ENCODE assay signal across 3 cellular contexts in the genomic region with DNA sequence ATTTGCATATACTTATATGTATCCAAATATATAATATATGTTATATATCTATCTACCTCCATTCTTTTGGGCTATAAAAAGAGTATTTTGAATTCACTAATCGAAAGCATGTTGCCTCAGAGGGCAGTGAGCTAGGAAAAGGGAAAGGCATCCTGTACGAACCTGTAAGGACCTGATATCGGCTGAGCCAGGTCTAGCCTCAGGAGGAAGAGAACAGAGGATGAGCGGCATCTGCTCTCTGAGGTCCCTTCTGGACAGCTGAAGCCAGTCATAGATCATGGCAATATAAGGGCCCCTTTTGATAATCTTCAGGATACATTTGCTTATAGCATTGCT.
TF ChIP-seq lines count a peak whose summit lies in the region.

No MANE protein-coding gene starts in this region.

TF ChIP-seq in IMR-90, 13 proteins besides CTCF, POLR2A, EP300 and RAD21:
- TF ChIP-seq FOS (IDR thresholded peaks at IDR 0.05; ENCODE audit: low read depth, low read length) (no peak), MAFK (IDR thresholded peaks at IDR 0.05; ENCODE audit: low read depth, low read length) (no peak), MAZ (IDR thresholded peaks at IDR 0.05; ENCODE audit: borderline replicate concordance, low read depth, low read length) (no peak), CEBPB (IDR thresholded peaks at IDR 0.05; ENCODE audit: low read depth, low read length) (no peak), BHLHE40 (IDR thresholded peaks at IDR 0.05; ENCODE audit: low read depth, low read length) (no peak), NFE2L2 (IDR thresholded peaks at IDR 0.05; ENCODE audit: low read depth, low read length) (no peak), CHD1 (IDR thresholded peaks at IDR 0.05; ENCODE audit: low read depth, low read length) (no peak), USF2 (IDR thresholded peaks at IDR 0.05; ENCODE audit: low read depth, low read length) (no peak), RCOR1 (IDR thresholded peaks at IDR 0.05; ENCODE audit: insufficient replicate concordance, low read length) (no peak), MXI1 (IDR thresholded peaks at IDR 0.05; ENCODE audit: borderline replicate concordance, low read depth, low read length) (no peak), RFX5 (IDR thresholded peaks at IDR 0.05; ENCODE audit: low read depth, low read length) (no peak), SMC3 (IDR thresholded peaks at IDR 0.05; ENCODE audit: low read depth, low read length) (no peak)
- TF ChIP-seq, protein P1, sequence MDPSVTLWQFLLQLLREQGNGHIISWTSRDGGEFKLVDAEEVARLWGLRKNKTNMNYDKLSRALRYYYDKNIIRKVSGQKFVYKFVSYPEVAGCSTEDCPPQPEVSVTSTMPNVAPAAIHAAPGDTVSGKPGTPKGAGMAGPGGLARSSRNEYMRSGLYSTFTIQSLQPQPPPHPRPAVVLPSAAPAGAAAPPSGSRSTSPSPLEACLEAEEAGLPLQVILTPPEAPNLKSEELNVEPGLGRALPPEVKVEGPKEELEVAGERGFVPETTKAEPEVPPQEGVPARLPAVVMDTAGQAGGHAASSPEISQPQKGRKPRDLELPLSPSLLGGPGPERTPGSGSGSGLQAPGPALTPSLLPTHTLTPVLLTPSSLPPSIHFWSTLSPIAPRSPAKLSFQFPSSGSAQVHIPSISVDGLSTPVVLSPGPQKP (IDR thresholded peaks at IDR 0.05; ENCODE audit: borderline replicate concordance, low read depth, low read length): no peak

TF ChIP-seq in WTC11, 78 proteins besides CTCF, POLR2A, EP300 and RAD21:
- TF ChIP-seq, protein P2, sequence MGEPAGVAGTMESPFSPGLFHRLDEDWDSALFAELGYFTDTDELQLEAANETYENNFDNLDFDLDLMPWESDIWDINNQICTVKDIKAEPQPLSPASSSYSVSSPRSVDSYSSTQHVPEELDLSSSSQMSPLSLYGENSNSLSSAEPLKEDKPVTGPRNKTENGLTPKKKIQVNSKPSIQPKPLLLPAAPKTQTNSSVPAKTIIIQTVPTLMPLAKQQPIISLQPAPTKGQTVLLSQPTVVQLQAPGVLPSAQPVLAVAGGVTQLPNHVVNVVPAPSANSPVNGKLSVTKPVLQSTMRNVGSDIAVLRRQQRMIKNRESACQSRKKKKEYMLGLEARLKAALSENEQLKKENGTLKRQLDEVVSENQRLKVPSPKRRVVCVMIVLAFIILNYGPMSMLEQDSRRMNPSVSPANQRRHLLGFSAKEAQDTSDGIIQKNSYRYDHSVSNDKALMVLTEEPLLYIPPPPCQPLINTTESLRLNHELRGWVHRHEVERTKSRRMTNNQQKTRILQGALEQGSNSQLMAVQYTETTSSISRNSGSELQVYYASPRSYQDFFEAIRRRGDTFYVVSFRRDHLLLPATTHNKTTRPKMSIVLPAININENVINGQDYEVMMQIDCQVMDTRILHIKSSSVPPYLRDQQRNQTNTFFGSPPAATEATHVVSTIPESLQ (CRISPR knock-in tag; IDR thresholded peaks at IDR 0.05): no peak
- TF ChIP-seq, protein P3, sequence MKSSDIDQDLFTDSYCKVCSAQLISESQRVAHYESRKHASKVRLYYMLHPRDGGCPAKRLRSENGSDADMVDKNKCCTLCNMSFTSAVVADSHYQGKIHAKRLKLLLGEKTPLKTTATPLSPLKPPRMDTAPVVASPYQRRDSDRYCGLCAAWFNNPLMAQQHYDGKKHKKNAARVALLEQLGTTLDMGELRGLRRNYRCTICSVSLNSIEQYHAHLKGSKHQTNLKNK (CRISPR knock-in tag; IDR thresholded peaks at IDR 0.05): no peak
- TF ChIP-seq SP1 (CRISPR knock-in tag; conservative IDR thresholded peaks at IDR 0.05) (no peak), CREB1 (CRISPR knock-in tag; IDR thresholded peaks at IDR 0.05) (no peak), STAT6 (CRISPR knock-in tag; conservative IDR thresholded peaks at IDR 0.05; ENCODE audit: low read depth) (no peak), ZNF416 (CRISPR knock-in tag; IDR thresholded peaks at IDR 0.05) (no peak), ZNF138 (CRISPR knock-in tag; conservative IDR thresholded peaks at IDR 0.05) (no peak), ELF4 (CRISPR knock-in tag; IDR thresholded peaks at IDR 0.05; ENCODE audit: low read depth) (no peak), ZNF219 (CRISPR knock-in tag; IDR thresholded peaks at IDR 0.05; ENCODE audit: borderline replicate concordance) (no peak)
- TF ChIP-seq, protein P4, sequence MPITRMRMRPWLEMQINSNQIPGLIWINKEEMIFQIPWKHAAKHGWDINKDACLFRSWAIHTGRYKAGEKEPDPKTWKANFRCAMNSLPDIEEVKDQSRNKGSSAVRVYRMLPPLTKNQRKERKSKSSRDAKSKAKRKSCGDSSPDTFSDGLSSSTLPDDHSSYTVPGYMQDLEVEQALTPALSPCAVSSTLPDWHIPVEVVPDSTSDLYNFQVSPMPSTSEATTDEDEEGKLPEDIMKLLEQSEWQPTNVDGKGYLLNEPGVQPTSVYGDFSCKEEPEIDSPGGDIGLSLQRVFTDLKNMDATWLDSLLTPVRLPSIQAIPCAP (CRISPR knock-in tag; IDR thresholded peaks at IDR 0.05): no peak

TF ChIP-seq in SK-N-SH, 30 proteins besides CTCF, POLR2A, EP300 and RAD21:
- no peak for TF ChIP-seq NFIC (IDR thresholded peaks at IDR 0.05; ENCODE audit: borderline replicate concordance)
- TF ChIP-seq, protein P5, sequence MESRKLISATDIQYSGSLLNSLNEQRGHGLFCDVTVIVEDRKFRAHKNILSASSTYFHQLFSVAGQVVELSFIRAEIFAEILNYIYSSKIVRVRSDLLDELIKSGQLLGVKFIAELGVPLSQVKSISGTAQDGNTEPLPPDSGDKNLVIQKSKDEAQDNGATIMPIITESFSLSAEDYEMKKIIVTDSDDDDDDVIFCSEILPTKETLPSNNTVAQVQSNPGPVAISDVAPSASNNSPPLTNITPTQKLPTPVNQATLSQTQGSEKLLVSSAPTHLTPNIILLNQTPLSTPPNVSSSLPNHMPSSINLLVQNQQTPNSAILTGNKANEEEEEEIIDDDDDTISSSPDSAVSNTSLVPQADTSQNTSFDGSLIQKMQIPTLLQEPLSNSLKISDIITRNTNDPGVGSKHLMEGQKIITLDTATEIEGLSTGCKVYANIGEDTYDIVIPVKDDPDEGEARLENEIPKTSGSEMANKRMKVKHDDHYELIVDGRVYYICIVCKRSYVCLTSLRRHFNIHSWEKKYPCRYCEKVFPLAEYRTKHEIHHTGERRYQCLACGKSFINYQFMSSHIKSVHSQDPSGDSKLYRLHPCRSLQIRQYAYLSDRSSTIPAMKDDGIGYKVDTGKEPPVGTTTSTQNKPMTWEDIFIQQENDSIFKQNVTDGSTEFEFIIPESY (IDR thresholded peaks at IDR 0.05; ENCODE audit: borderline replicate concordance, low read depth): no peak
- TF ChIP-seq FOSL2 (IDR thresholded peaks at IDR 0.05; ENCODE audit: borderline replicate concordance, low read depth): no peak
- no peak for TF ChIP-seq FOXM1 (IDR thresholded peaks at IDR 0.05; ENCODE audit: low read depth)
- TF ChIP-seq YY1 (IDR thresholded peaks at IDR 0.05; ENCODE audit: low read depth): no peak
- no peak for TF ChIP-seq ELF1 (IDR thresholded peaks at IDR 0.05)
